In genomic region chr20:19913927-19914614, GRCh38 we compare ENCODE assay signal across 9 cellular contexts.
DNase-seq lines count a peak whose midpoint lies in the region; ATAC-seq, FAIRE-seq and TF ChIP-seq lines count a peak whose summit lies in the region.
"Had no signal": no experiment of that assay in that cellular context is flagged by ENCODE, and none has a peak within 500 bp of the region (broad histone marks: within the 10 kb centered on the region; RNA-seq: fewer than 3 reads in every experiment).

No MANE protein-coding gene starts in this region.

- DNase-seq in left ventricle myocardium inferior (no peak), heart left ventricle (no peak), urothelium cell line (ENCODE audit: low spot score) (peak; percentile 20), coronary artery (ENCODE audit: low spot score) (no peak), right atrium auricular region (ENCODE audit: low spot score) (no peak)
- no peak for DNase-seq in effector memory CD4-positive, alpha-beta T cell

- FAIRE-seq in urothelium cell line (lab: Jason Lieb, UNC) = no peak

- no peak overlapping the region for H2AFZ ChIP-seq in OCI-LY1 (ENCODE audit: low read length)

- H3K27me3 ChIP-seq in left ventricle myocardium inferior (ENCODE audit: low read depth) = no peaks in the 10 kb centered on the region
- H3K27me3 ChIP-seq in heart left ventricle = no peaks in the 10 kb centered on the region
- no peaks in the 10 kb centered on the region for H3K27me3 ChIP-seq in OCI-LY1 (ENCODE audit: insufficient read depth, low read length)
- no peaks in the 10 kb centered on the region for H3K27me3 ChIP-seq in effector memory CD4-positive, alpha-beta T cell (replicated peaks; ENCODE audit: control insufficient read depth, insufficient read depth, low read length, poor library complexity, severe bottlenecking)
- H3K27me3 ChIP-seq in right atrium auricular region = no peaks in the 10 kb centered on the region

- H3K79me2 ChIP-seq in OCI-LY1 (ENCODE audit: insufficient read depth, low read length) = no peaks in the 10 kb centered on the region

- intact Hi-C loops in left ventricle myocardium inferior (cut with micrococcal nuclease) = no loop called here
- intact Hi-C loops in heart left ventricle (cut with DNase I) = no loop called here

- H3K9me3 ChIP-seq in left ventricle myocardium inferior (replicated peaks) (no peaks in the 10 kb centered on the region), heart left ventricle (no peaks in the 10 kb centered on the region), OCI-LY1 (ENCODE audit: low read length) (no peaks in the 10 kb centered on the region), right atrium auricular region (no peaks in the 10 kb centered on the region)
- H3K9me3 ChIP-seq in effector memory CD4-positive, alpha-beta T cell (ENCODE audit: control insufficient read depth, low read length) = no peaks in the 10 kb centered on the region

- no peak for ATAC-seq in heart left ventricle
- ATAC-seq in esophagus mucosa = peak; percentile 90
- ATAC-seq: WTC11 had no signal

- H3K27ac ChIP-seq in left ventricle myocardium inferior (replicated peaks) (peak overlapping the region; percentile 73), heart left ventricle (peak overlapping the region in 3 of 12 donors; percentile 30 to 89 (median 55)), OCI-LY1 (ENCODE audit: low read depth, low read length, poor library complexity, severe bottlenecking) (peak overlapping the region; percentile 66), coronary artery (peak overlapping the region in 1 of 2 donors; percentile 78), right atrium auricular region (peak overlapping the region in 1 of 2 donors; percentile 23)
- H3K27ac ChIP-seq in effector memory CD4-positive, alpha-beta T cell (ENCODE audit: insufficient read depth, low read length, poor library complexity, severe bottlenecking) = no peak overlapping the region

- TF ChIP-seq CTCF in left ventricle myocardium inferior (IDR thresholded peaks at IDR 0.05; ENCODE audit: borderline replicate concordance) (no peak), heart left ventricle (IDR thresholded peaks at IDR 0.05) (no peak), OCI-LY1 (IDR thresholded peaks at IDR 0.05; ENCODE audit: low read length) (no peak), coronary artery (IDR thresholded peaks at IDR 0.05) (no peak), right atrium auricular region (IDR thresholded peaks at IDR 0.05) (no peak)

- H3K4me3 ChIP-seq in left ventricle myocardium inferior = no peak overlapping the region
- H3K4me3 ChIP-seq in heart left ventricle = no peak overlapping the region
- no peak overlapping the region for H3K4me3 ChIP-seq in OCI-LY1 (ENCODE audit: low read depth, low read length, poor library complexity, severe bottlenecking)
- H3K4me3 ChIP-seq in effector memory CD4-positive, alpha-beta T cell (ENCODE audit: insufficient read depth, low read depth, low read length, poor library complexity, severe bottlenecking) = no peak overlapping the region
- no peak overlapping the region for H3K4me3 ChIP-seq in coronary artery
- no peak overlapping the region for H3K4me3 ChIP-seq in right atrium auricular region

- H3K9ac ChIP-seq in OCI-LY1 (ENCODE audit: low read length) = no peak overlapping the region

- no peaks in the 10 kb centered on the region for H4K20me1 ChIP-seq in OCI-LY1 (ENCODE audit: insufficient read depth, low read length)

- 86 to 89% (median 88%) methylated on average over 10 of the region's 10 CpGs for WGBS in heart left ventricle, 4 donors

- H3K36me3 ChIP-seq in left ventricle myocardium inferior (no peaks in the 10 kb centered on the region), heart left ventricle (peaks cover 0 to 6% (median 0%) of the 10 kb centered on the region in 9 donors), OCI-LY1 (ENCODE audit: insufficient read depth, low read length) (no peaks in the 10 kb centered on the region), right atrium auricular region (no peaks in the 10 kb centered on the region)
- no peaks in the 10 kb centered on the region for H3K36me3 ChIP-seq in effector memory CD4-positive, alpha-beta T cell (ENCODE audit: control insufficient read depth, insufficient read depth, low read length)

- H3K4me1 ChIP-seq in left ventricle myocardium inferior (peaks cover 89% of the 10 kb centered on the region), heart left ventricle (peaks cover 3 to 99% (median 69%) of the 10 kb centered on the region in 12 donors), OCI-LY1 (ENCODE audit: insufficient read depth, low read length, severe bottlenecking) (no peaks in the 10 kb centered on the region), right atrium auricular region (peaks cover 0 to 65% of the 10 kb centered on the region in 2 donors)
- no peaks in the 10 kb centered on the region for H3K4me1 ChIP-seq in effector memory CD4-positive, alpha-beta T cell (ENCODE audit: control insufficient read depth, insufficient read depth, low read length, poor library complexity, severe bottlenecking)

- H3K4me2 ChIP-seq in OCI-LY1 (ENCODE audit: low read length) = no peak overlapping the region

- H3K9me2 ChIP-seq in OCI-LY1 (ENCODE audit: low read depth, low read length) = no peaks in the 10 kb centered on the region

- TF ChIP-seq POLR2A in heart left ventricle (IDR thresholded peaks at IDR 0.05) = no peak

- no peaks in the 10 kb centered on the region for H3F3A ChIP-seq in OCI-LY1 (ENCODE audit: insufficient read depth, low read length)
